In genomic region chr1:24263211-24263610, GRCh38 we compare ENCODE assay signal across 16 cellular contexts. TPM values are rescaled to one million over a fixed set of nuclear protein-coding genes. Genes with fewer than 3 reads are reported as not detected.
A peak's percentile ranks its signal among the peaks of the same experiment; 100 is the strongest.
DNase-seq lines count a peak whose midpoint lies in the region; ATAC-seq and TF ChIP-seq lines count a peak whose summit lies in the region.
"Had no signal": no experiment of that assay in that cellular context is flagged by ENCODE, and none has a peak within 500 bp of the region (broad histone marks: within the 10 kb centered on the region; RNA-seq: fewer than 3 reads in every experiment).

No MANE protein-coding gene starts in this region.

- H3K4me3 Mint-ChIP-seq in stimulated activated naive CD8-positive, alpha-beta T cell treated with anti-CD3 and anti-CD28 coated beads, Interleukin-15, amount 100 ng/mL, for 72 hours, result no peak overlapping the region
- H3K4me3 Mint-ChIP-seq in stimulated activated effector memory CD8-positive, alpha-beta T cell treated with anti-CD3 and anti-CD28 coated beads, Interleukin-12 subunit alpha, Interleukin-12 subunit beta, amount 100 ng/mL, for 72 hours, result no peak overlapping the region
- H3K4me3 Mint-ChIP-seq: CD4-positive, alpha-beta memory T cell had no signal

- ATAC-seq in stimulated activated naive CD8-positive, alpha-beta T cell treated with anti-CD3 and anti-CD28 coated beads, Interleukin-15, amount 100 ng/mL, for 72 hours, result peak; percentile 52
- ATAC-seq in stimulated activated naive CD8-positive, alpha-beta T cell treated with anti-CD3 and anti-CD28 coated beads, Interleukin-15, Interleukin-2, amounts not matched to agents 100 U/mL and 50 U/mL, for 24 hours, result no peak
- no peak for ATAC-seq in GM21528 (IDR thresholded peaks at IDR 0.05; ENCODE audit: low FRiP score, unreplicated experiment)
- ATAC-seq in stimulated activated effector memory CD8-positive, alpha-beta T cell treated with anti-CD3 and anti-CD28 coated beads, Interleukin-12 subunit alpha, Interleukin-12 subunit beta, amount 100 ng/mL, for 72 hours, result no peak
- ATAC-seq in HG02571 (IDR thresholded peaks at IDR 0.05; ENCODE audit: unreplicated experiment), result no peak
- ATAC-seq: A549 had no signal

- no peak overlapping the region for H3K9ac ChIP-seq in liver (ENCODE audit: low read depth in 1 of 2, low read length in 2 of 2)

- no peaks in the 10 kb centered on the region for H3K36me3 ChIP-seq in hepatocyte (replicated peaks; ENCODE audit: insufficient read depth, low read depth)
- no peaks in the 10 kb centered on the region for H3K36me3 ChIP-seq in liver (ENCODE audit: control insufficient read depth in 4 of 4, insufficient read depth in 3 of 4, low read depth in 1 of 4, low read length in 3 of 4)
- H3K36me3 ChIP-seq: BE2C had no signal

- no peaks in the 10 kb centered on the region for H3K9me2 ChIP-seq in hepatocyte (replicated peaks; ENCODE audit: insufficient read depth)

- H3K79me2 ChIP-seq in hepatocyte, result no peaks in the 10 kb centered on the region

- peak overlapping the region; percentile 15 for H3K27ac ChIP-seq in hepatocyte
- H3K27ac ChIP-seq in liver (ENCODE audit: low read depth in 1 of 2, low read length in 2 of 2), result no peak overlapping the region
- H3K27ac ChIP-seq: A549, C4-2B, HL-60 had no signal

- no peak overlapping the region for H3K27ac Mint-ChIP-seq in stimulated activated naive CD8-positive, alpha-beta T cell treated with anti-CD3 and anti-CD28 coated beads, Interleukin-15, amount 100 ng/mL, for 72 hours
- no peak overlapping the region for H3K27ac Mint-ChIP-seq in stimulated activated effector memory CD8-positive, alpha-beta T cell treated with anti-CD3 and anti-CD28 coated beads, Interleukin-12 subunit alpha, Interleukin-12 subunit beta, amount 100 ng/mL, for 72 hours
- H3K27ac Mint-ChIP-seq: CD4-positive, alpha-beta memory T cell had no signal

- TF ChIP-seq CTCF in hepatocyte (IDR thresholded peaks at IDR 0.05; ENCODE audit: poor library complexity) (no peak), liver (IDR thresholded peaks at IDR 0.05; ENCODE audit: low read depth, low read length, missing input control) (no peak)

- H3K9me3 ChIP-seq in hepatocyte (ENCODE audit: low read depth), result no peaks in the 10 kb centered on the region
- no peaks in the 10 kb centered on the region for H3K9me3 ChIP-seq in liver (ENCODE audit: control insufficient read depth in 4 of 4, low read length in 3 of 4)
- H3K9me3 ChIP-seq: A549, BE2C had no signal

- peaks cover 8% of the 10 kb centered on the region for H3K27me3 Mint-ChIP-seq in stimulated activated naive CD8-positive, alpha-beta T cell treated with anti-CD3 and anti-CD28 coated beads, Interleukin-15, amount 100 ng/mL, for 72 hours

- WGBS in hepatocyte (ENCODE audit: low lambda C conversion rate, missing lambda C conversion rate), result 94% methylated on average over 4 of the region's 4 CpGs
- WGBS in liver, result 85% methylated on average over 4 of the region's 4 CpGs

- H3K27me3 ChIP-seq in hepatocyte (no peaks in the 10 kb centered on the region), liver (ENCODE audit: control insufficient read depth in 4 of 4, insufficient read depth in 4 of 4, low read length in 3 of 4) (no peaks in the 10 kb centered on the region)
- H3K27me3 ChIP-seq: BE2C had no signal

- no peak for DNase-seq in stimulated activated naive CD8-positive, alpha-beta T cell treated with anti-CD3 and anti-CD28 coated beads, Interleukin-15, amount 100 ng/mL, for 72 hours
- no peak for DNase-seq in stimulated activated naive CD8-positive, alpha-beta T cell treated with anti-CD3 and anti-CD28 coated beads, Interleukin-15, Interleukin-2, amounts not matched to agents 100 U/mL and 50 U/mL, for 24 hours
- no peak for DNase-seq in hepatocyte (ENCODE audit: low spot score)
- no peak for DNase-seq in stimulated activated effector memory CD8-positive, alpha-beta T cell treated with anti-CD3 and anti-CD28 coated beads, Interleukin-12 subunit alpha, Interleukin-12 subunit beta, amount 100 ng/mL, for 72 hours (ENCODE audit: low spot score in 2 of 2)
- DNase-seq: BE2C; CD4-positive, alpha-beta memory T cell; DMS153; GF-D8; HCEC 1CT had no signal

- H3K36me3 Mint-ChIP-seq in stimulated activated effector memory CD8-positive, alpha-beta T cell treated with anti-CD3 and anti-CD28 coated beads, Interleukin-12 subunit alpha, Interleukin-12 subunit beta, amount 100 ng/mL, for 72 hours, result no peaks in the 10 kb centered on the region
- H3K36me3 Mint-ChIP-seq: CD4-positive, alpha-beta memory T cell had no signal

- H3K4me1 Mint-ChIP-seq in stimulated activated naive CD8-positive, alpha-beta T cell treated with anti-CD3 and anti-CD28 coated beads, Interleukin-15, amount 100 ng/mL, for 72 hours, result peaks cover 7% of the 10 kb centered on the region
- H3K4me1 Mint-ChIP-seq in stimulated activated effector memory CD8-positive, alpha-beta T cell treated with anti-CD3 and anti-CD28 coated beads, Interleukin-12 subunit alpha, Interleukin-12 subunit beta, amount 100 ng/mL, for 72 hours, result no peaks in the 10 kb centered on the region
- H3K4me1 Mint-ChIP-seq: CD4-positive, alpha-beta memory T cell had no signal

- H3K4me1 ChIP-seq in hepatocyte (ENCODE audit: insufficient read depth) (no peaks in the 10 kb centered on the region), liver (ENCODE audit: control insufficient read depth in 4 of 4, insufficient read depth in 4 of 4, low read length in 3 of 4) (no peaks in the 10 kb centered on the region)
- H3K4me1 ChIP-seq: BE2C had no signal

- no peak overlapping the region for H3K4me3 ChIP-seq in hepatocyte
- no peak overlapping the region for H3K4me3 ChIP-seq in liver (ENCODE audit: low read depth in 1 of 3, low read length in 3 of 3)
- H3K4me3 ChIP-seq: A549 had no signal

- TF ChIP-seq RAD21 in liver (IDR thresholded peaks at IDR 0.05), result no peak

- no peak overlapping the region for H3K4me2 ChIP-seq in hepatocyte
- H3K4me2 ChIP-seq: A549 had no signal

- no peak overlapping the region for H2AFZ ChIP-seq in hepatocyte

- H3K9me3 Mint-ChIP-seq in stimulated activated naive CD8-positive, alpha-beta T cell treated with anti-CD3 and anti-CD28 coated beads, Interleukin-15, amount 100 ng/mL, for 72 hours, result peaks cover 8 to 16% of the 10 kb centered on the region in 2 donors
- H3K9me3 Mint-ChIP-seq in stimulated activated effector memory CD8-positive, alpha-beta T cell treated with anti-CD3 and anti-CD28 coated beads, Interleukin-12 subunit alpha, Interleukin-12 subunit beta, amount 100 ng/mL, for 72 hours, result no peaks in the 10 kb centered on the region

- H4K20me1 ChIP-seq in hepatocyte (ENCODE audit: insufficient read depth, poor library complexity, severe bottlenecking), result no peaks in the 10 kb centered on the region

TF ChIP-seq in liver, 16 proteins besides CTCF, POLR2A, EP300 and RAD21:
- TF ChIP-seq NR2F2 (IDR thresholded peaks at IDR 0.05), result no peak
- TF ChIP-seq HNF4A (conservative IDR thresholded peaks at IDR 0.05), result peak; percentile 57 to 73
- peak; percentile 75 for TF ChIP-seq ATF3 (IDR thresholded peaks at IDR 0.05)
- peak; percentile 44 for TF ChIP-seq HNF4G (IDR thresholded peaks at IDR 0.05)
- TF ChIP-seq ZBTB33 (IDR thresholded peaks at IDR 0.05), result no peak

RNA-seq across cellular contexts. Expression of gene GRHL3, which starts 55.9 kb away (rescaled TPM):
- total RNA-seq in hepatocyte (2.4 and 2.7 TPM in 2 replicates), liver (under 1 TPM; 0.08 to 0.09 TPM)
- polyA plus RNA-seq in hepatocyte (6.9 and 7.9 TPM in 2 replicates), liver (under 1 TPM; 0.07 to 0.09 TPM)
- total RNA-seq: CD4-positive, alpha-beta memory T cell; H4 had no signal
- polyA plus RNA-seq: CD4-positive, alpha-beta memory T cell had no signal
